ENCODE assay signal across 5 cellular contexts in genomic region chr6:51249798-51250197, GRCh38.
"Had no signal": no experiment of that assay in that cellular context is flagged by ENCODE, and none has a peak within 500 bp of the region (broad histone marks: within the 10 kb centered on the region; RNA-seq: fewer than 3 reads in every experiment).

No MANE protein-coding gene starts in this region.

- DNase-seq: IMR-90, KBM-7, KG1 had no signal

- H3K4me3 ChIP-seq: K562 had no signal

- ATAC-seq: K562 had no signal

- H3K27ac ChIP-seq: HL-60 had no signal
